In genomic region chr17:81341347-81342061, GRCh38 we compare ENCODE assay signal across 9 cellular contexts. TPM values are rescaled to one million over a fixed set of nuclear protein-coding genes. Genes with fewer than 3 reads are reported as not detected.
DNase-seq lines count a peak whose midpoint lies in the region; ATAC-seq and TF ChIP-seq lines count a peak whose summit lies in the region.
"Had no signal": no experiment of that assay in that cellular context is flagged by ENCODE, and none has a peak within 500 bp of the region (broad histone marks: within the 10 kb centered on the region; RNA-seq: fewer than 3 reads in every experiment).

No MANE protein-coding gene starts in this region.

- TF ChIP-seq CTCF in 22Rv1 (IDR thresholded peaks at IDR 0.05), result no peak
- no peak for TF ChIP-seq CTCF in VCaP (conservative IDR thresholded peaks at IDR 0.05)
- TF ChIP-seq CTCF in fibroblast of the aortic adventitia (IDR thresholded peaks at IDR 0.05; ENCODE audit: insufficient read depth, low read length), result no peak
- no peak for TF ChIP-seq CTCF in neural progenitor cell (IDR thresholded peaks at IDR 0.05)
- no peak for TF ChIP-seq CTCF in WERI-Rb-1 (IDR thresholded peaks at IDR 0.05; ENCODE audit: low read depth, low read length)

- H3K36me3 Mint-ChIP-seq in neural progenitor cell, result peaks cover 10% of the 10 kb centered on the region
- H3K36me3 Mint-ChIP-seq in effector memory CD8-positive, alpha-beta T cell (ENCODE audit: insufficient read depth), result peaks cover 4% of the 10 kb centered on the region

- H3K4me3 ChIP-seq in fibroblast of the aortic adventitia (ENCODE audit: low read depth, low read length) (peak overlapping the region; percentile 38), neural progenitor cell (peak overlapping the region; percentile 98), WERI-Rb-1 (ENCODE audit: low read depth, low read length) (no peak overlapping the region)

- no peak overlapping the region for H3K27ac Mint-ChIP-seq in neural progenitor cell
- no peak overlapping the region for H3K27ac Mint-ChIP-seq in effector memory CD8-positive, alpha-beta T cell

- peaks cover 38% of the 10 kb centered on the region for H3K4me1 Mint-ChIP-seq in neural progenitor cell
- H3K4me1 Mint-ChIP-seq in effector memory CD8-positive, alpha-beta T cell (ENCODE audit: low read depth in 2 of 2), result peaks cover 18 to 21% of the 10 kb centered on the region in 2 donors

- peaks cover 68% of the 10 kb centered on the region for H3K79me2 ChIP-seq in neural progenitor cell (ENCODE audit: low read depth)

- no peak overlapping the region for H3K9ac ChIP-seq in neural progenitor cell

- H2AFZ ChIP-seq in neural progenitor cell (replicated peaks), result no peak overlapping the region

- no peak for DNase-seq in fibroblast of the aortic adventitia (ENCODE audit: low read depth)
- peak; percentile 58 for DNase-seq in neural progenitor cell (ENCODE audit: low spot score)
- DNase-seq in NCI-H69 (lab: John Stamatoyannopoulos, UW), result no peak
- DNase-seq in effector memory CD8-positive, alpha-beta T cell, result no peak
- DNase-seq in WERI-Rb-1, result no peak
- DNase-seq: CD8-positive, alpha-beta memory T cell had no signal

- no peak for ATAC-seq in effector memory CD8-positive, alpha-beta T cell (replicated peaks)
- no peak for ATAC-seq in GM21723 (IDR thresholded peaks at IDR 0.05; ENCODE audit: unreplicated experiment)

- H3K27me3 ChIP-seq in neural progenitor cell, result peaks cover 33% of the 10 kb centered on the region
- H3K27me3 ChIP-seq in WERI-Rb-1 (ENCODE audit: insufficient read depth, low read depth, severe bottlenecking), result peaks cover 38% of the 10 kb centered on the region

- H3K4me3 Mint-ChIP-seq in neural progenitor cell, result peak overlapping the region; percentile 89
- no peak overlapping the region for H3K4me3 Mint-ChIP-seq in effector memory CD8-positive, alpha-beta T cell

- H3F3A ChIP-seq in neural progenitor cell (ENCODE audit: low read depth), result peaks cover 64% of the 10 kb centered on the region

- no peaks in the 10 kb centered on the region for H3K9me3 Mint-ChIP-seq in neural progenitor cell
- no peaks in the 10 kb centered on the region for H3K9me3 Mint-ChIP-seq in effector memory CD8-positive, alpha-beta T cell

- peaks cover 4% of the 10 kb centered on the region for H3K27me3 Mint-ChIP-seq in neural progenitor cell (ENCODE audit: insufficient read depth, low read depth)
- peaks cover 46 to 69% of the 10 kb centered on the region in 2 donors for H3K27me3 Mint-ChIP-seq in effector memory CD8-positive, alpha-beta T cell

- H3K36me3 ChIP-seq in neural progenitor cell (no peaks in the 10 kb centered on the region), WERI-Rb-1 (peaks cover 10% of the 10 kb centered on the region)

- H3K27ac ChIP-seq in 22Rv1 (peak overlapping the region; percentile 99), VCaP (peak overlapping the region; percentile 100), neural progenitor cell (no peak overlapping the region), WERI-Rb-1 (no peak overlapping the region; the same call in 1 of the 2 replicates)

- H3K9me3 ChIP-seq in neural progenitor cell (ENCODE audit: low read depth) (no peaks in the 10 kb centered on the region), WERI-Rb-1 (ENCODE audit: severe bottlenecking) (no peaks in the 10 kb centered on the region)

- peaks cover 37% of the 10 kb centered on the region for H3K4me1 ChIP-seq in neural progenitor cell

- peaks cover 86% of the 10 kb centered on the region for H4K20me1 ChIP-seq in neural progenitor cell (ENCODE audit: low read depth)

- peak overlapping the region; percentile 99 for H3K4me2 ChIP-seq in neural progenitor cell

RNA-seq across cellular contexts. Expression of gene SLC38A10, which starts 46.4 kb away (rescaled TPM):
- total RNA-seq in fibroblast of the aortic adventitia (ENCODE audit: low replicate concordance) (49.5 and 90.5 TPM in 2 replicates), neural progenitor cell (ENCODE audit: low replicate concordance) (8.3 and 31.4 TPM in 2 replicates)

RNA-seq across cellular contexts. Expression of gene BAHCC1, which starts 53.8 kb away (rescaled TPM):
- total RNA-seq in fibroblast of the aortic adventitia (ENCODE audit: low replicate concordance) (11.7 and 14.3 TPM in 2 replicates), neural progenitor cell (ENCODE audit: low replicate concordance) (3.4 and 26.3 TPM in 2 replicates)
- total RNA-seq: CD8-positive, alpha-beta memory T cell had no signal

Comparison
In these comparisons a context has a peak if more than half of its experiments do, and no peak if none do; other contexts are left out.
1. H3K27ac ChIP-seq: peak in 22Rv1 (single experiment) and VCaP (single experiment); none in neural progenitor cell (single experiment) and WERI-Rb-1 (single experiment).